Comparison of ENCODE assay signal across 7 cellular contexts in the genomic region with DNA sequence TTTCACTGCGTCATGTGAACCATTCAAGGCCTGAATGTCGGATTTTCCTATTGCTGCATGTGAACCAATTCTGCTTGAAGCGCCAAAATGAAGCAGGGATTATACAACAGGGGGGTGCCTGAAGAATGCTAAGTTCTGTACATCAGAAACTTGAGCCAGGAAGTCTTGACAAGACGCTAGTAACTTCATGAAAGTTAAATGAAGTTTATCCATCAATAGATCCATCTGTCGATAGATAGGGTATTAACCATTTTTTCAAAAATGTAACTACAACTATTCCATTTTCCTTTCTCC. TPM values are rescaled to one million over a fixed set of nuclear protein-coding genes. Genes with fewer than 3 reads are reported as not detected.
DNase-seq lines count a peak whose midpoint lies in the region; ATAC-seq and TF ChIP-seq lines count a peak whose summit lies in the region.

No MANE protein-coding gene starts in this region.

- H3K9me3 ChIP-seq in iPS-18a (ENCODE audit: control insufficient read depth, low read depth, low read length), result no peaks in the 10 kb centered on the region

- H3K36me3 ChIP-seq in iPS-18a (ENCODE audit: control insufficient read depth, low read depth, low read length), result peaks cover 17% of the 10 kb centered on the region

- H3K27me3 Mint-ChIP-seq in stimulated activated naive CD8-positive, alpha-beta T cell treated with anti-CD3 and anti-CD28 coated beads, Interleukin-15, amount 100 ng/mL, for 72 hours, result no peaks in the 10 kb centered on the region

- peak overlapping the region; percentile 64 to 88 for H3K4me3 Mint-ChIP-seq in stimulated activated naive CD8-positive, alpha-beta T cell treated with anti-CD3 and anti-CD28 coated beads, Interleukin-15, amount 100 ng/mL, for 72 hours

- H3K9ac ChIP-seq in iPS-18a (ENCODE audit: low read length), result peak overlapping the region; percentile 90

- H3K9me3 Mint-ChIP-seq in activated naive CD4-positive, alpha-beta T cell treated with anti-CD3 and anti-CD28 coated beads, Interleukin-2, amount 50 U/mL, for 72 hours, result no peaks in the 10 kb centered on the region
- no peaks in the 10 kb centered on the region for H3K9me3 Mint-ChIP-seq in stimulated activated naive CD8-positive, alpha-beta T cell treated with anti-CD3 and anti-CD28 coated beads, Interleukin-15, amount 100 ng/mL, for 72 hours

- H3K36me3 Mint-ChIP-seq in activated naive CD4-positive, alpha-beta T cell treated with anti-CD3 and anti-CD28 coated beads, Interleukin-2, amount 50 U/mL, for 72 hours, result peaks cover 18 to 27% of the 10 kb centered on the region in 2 donors

- H3K4me1 ChIP-seq in iPS-18a (ENCODE audit: control insufficient read depth, low read depth, low read length), result peaks cover 10% of the 10 kb centered on the region

- DNase-seq in HL-60 (ENCODE audit: low read depth in 1 of 2, low spot score in 1 of 2) (no peak), A172 (ENCODE audit: low spot score) (no peak), GM10266 (ENCODE audit: extremely low spot score) (no peak)
- no peak for DNase-seq in activated naive CD4-positive, alpha-beta T cell treated with anti-CD3 and anti-CD28 coated beads, Interleukin-2, amount 50 U/mL, for 72 hours (ENCODE audit: low spot score in 2 of 2)
- DNase-seq in stimulated activated naive CD8-positive, alpha-beta T cell treated with anti-CD3 and anti-CD28 coated beads, Interleukin-15, amount 100 ng/mL, for 72 hours, result no peak
- no peak for DNase-seq in activated effector memory CD4-positive, alpha-beta T cell treated with anti-CD3 and anti-CD28 coated beads, Interleukin-2, amount 50 U/mL, for 16 hours

- H3K27ac ChIP-seq in HL-60 (replicated peaks), result peak overlapping the region; percentile 95
- H3K27ac ChIP-seq in iPS-18a (ENCODE audit: low read length), result peak overlapping the region; percentile 79

- peak overlapping the region; percentile 98 to 100 for H3K27ac Mint-ChIP-seq in activated naive CD4-positive, alpha-beta T cell treated with anti-CD3 and anti-CD28 coated beads, Interleukin-2, amount 50 U/mL, for 72 hours
- peak overlapping the region; percentile 99 to 100 for H3K27ac Mint-ChIP-seq in stimulated activated naive CD8-positive, alpha-beta T cell treated with anti-CD3 and anti-CD28 coated beads, Interleukin-15, amount 100 ng/mL, for 72 hours

- TF ChIP-seq CTCF in HL-60 (IDR thresholded peaks at IDR 0.05; ENCODE audit: insufficient read depth, low read length) (no peak), GM10266 (IDR thresholded peaks at IDR 0.05; ENCODE audit: control insufficient read depth, insufficient read depth, low read depth, missing control alignments) (no peak)

- peaks cover 22% of the 10 kb centered on the region for H3K4me1 Mint-ChIP-seq in stimulated activated naive CD8-positive, alpha-beta T cell treated with anti-CD3 and anti-CD28 coated beads, Interleukin-15, amount 100 ng/mL, for 72 hours

- peak overlapping the region; percentile 63 for H3K4me3 ChIP-seq in HL-60 (replicated peaks; ENCODE audit: insufficient read depth, low read length)
- H3K4me3 ChIP-seq in iPS-18a (ENCODE audit: low read length), result peak overlapping the region; percentile 95

- no peaks in the 10 kb centered on the region for H3K27me3 ChIP-seq in HL-60 (ENCODE audit: insufficient read depth, poor library complexity, severe bottlenecking)
- no peaks in the 10 kb centered on the region for H3K27me3 ChIP-seq in iPS-18a (ENCODE audit: control insufficient read depth, insufficient read depth, low read length)

- no peak for ATAC-seq in activated naive CD4-positive, alpha-beta T cell treated with anti-CD3 and anti-CD28 coated beads, Interleukin-2, amount 50 U/mL, for 72 hours
- ATAC-seq in stimulated activated naive CD8-positive, alpha-beta T cell treated with anti-CD3 and anti-CD28 coated beads, Interleukin-15, amount 100 ng/mL, for 72 hours, result no peak

RNA-seq across cellular contexts. Expression of a gene that starts 0.6 kb away (rescaled TPM):
- 10 to 100 TPM; 16.1 to 21.8 TPM for total RNA-seq in activated naive CD4-positive, alpha-beta T cell treated with anti-CD3 and anti-CD28 coated beads, Interleukin-2, amount 50 U/mL, for 72 hours
- 10.1 and 11.1 TPM in 2 replicates for total RNA-seq in A172 (2014; rRNA removed; shearing (Covaris generic))
